ENCODE assay signal across 15 cellular contexts in genomic region chr19:17526922-17527321, GRCh38.
A peak's percentile ranks its signal among the peaks of the same experiment; 100 is the strongest.
DNase-seq lines count a peak whose midpoint lies in the region; ATAC-seq and TF ChIP-seq lines count a peak whose summit lies in the region.
"Had no signal": no experiment of that assay in that cellular context is flagged by ENCODE, and none has a peak within 500 bp of the region (broad histone marks: within the 10 kb centered on the region; RNA-seq: fewer than 3 reads in every experiment).

No MANE protein-coding gene starts in this region.

- peak; percentile 39 for ATAC-seq in HG02763 (IDR thresholded peaks at IDR 0.05; ENCODE audit: unreplicated experiment)
- ATAC-seq: Panc1 had no signal

- peaks cover 13% of the 10 kb centered on the region; the same call in 1 of the 2 replicates for H4K20me1 ChIP-seq in BLaER1

- TF ChIP-seq CTCF in GM12875 (IDR thresholded peaks at IDR 0.05; ENCODE audit: borderline replicate concordance, insufficient read depth, low read depth, low read length): no peak

- H3K9me3 ChIP-seq in BLaER1: peaks cover 12% of the 10 kb centered on the region
- H3K9me3 ChIP-seq: lower lobe of right lung had no signal

- peak overlapping the region; percentile 98 for H3K4me2 ChIP-seq in BLaER1

- peak overlapping the region; percentile 99 for H3K27ac ChIP-seq in BLaER1
- H3K27ac ChIP-seq: lower lobe of right lung had no signal

- peaks cover 89% of the 10 kb centered on the region for H3K4me1 ChIP-seq in BLaER1

- peak overlapping the region; percentile 81 for H3K9ac ChIP-seq in BLaER1

- H3K36me3 ChIP-seq in BLaER1: peaks cover 24% of the 10 kb centered on the region
- H3K36me3 ChIP-seq: lower lobe of right lung had no signal

- DNase-seq in activated CD4-positive, CD25-positive, alpha-beta regulatory T cell treated with anti-CD3 and anti-CD28 coated beads, Interleukin-2, amount 50 U/mL, for 72 hours: peak; percentile 40
- DNase-seq in COLO829 (ENCODE audit: low spot score) (no peak), NCI-H1048 (lab: John Stamatoyannopoulos, UW) (no peak), NCI-H345 treated with DMSO at 0.1 percent for 48 hours (lab: John Stamatoyannopoulos, UW; ENCODE audit: unreplicated experiment) (no peak), NCI-H510A treated with DMSO at 0.1 percent for 48 hours (lab: John Stamatoyannopoulos, UW) (no peak)
- DNase-seq: CD4-positive, alpha-beta memory T cell; hypothalamus; IMR-90; lower lobe of right lung; NCI-H2081; stimulated activated naive CD4-positive, alpha-beta T cell treated with Interleukin-2 at 50 U/mL for 16 hours had no signal

- peak overlapping the region; percentile 67 for H3K4me3 ChIP-seq in BLaER1
- H3K4me3 ChIP-seq in GM12875 (ENCODE audit: low read depth, low read length): peak overlapping the region; percentile 45
- H3K4me3 ChIP-seq: lower lobe of right lung had no signal

- no peaks in the 10 kb centered on the region for H3K27me3 ChIP-seq in BLaER1
